ENCODE assay signal across 16 cellular contexts in the genomic region with DNA sequence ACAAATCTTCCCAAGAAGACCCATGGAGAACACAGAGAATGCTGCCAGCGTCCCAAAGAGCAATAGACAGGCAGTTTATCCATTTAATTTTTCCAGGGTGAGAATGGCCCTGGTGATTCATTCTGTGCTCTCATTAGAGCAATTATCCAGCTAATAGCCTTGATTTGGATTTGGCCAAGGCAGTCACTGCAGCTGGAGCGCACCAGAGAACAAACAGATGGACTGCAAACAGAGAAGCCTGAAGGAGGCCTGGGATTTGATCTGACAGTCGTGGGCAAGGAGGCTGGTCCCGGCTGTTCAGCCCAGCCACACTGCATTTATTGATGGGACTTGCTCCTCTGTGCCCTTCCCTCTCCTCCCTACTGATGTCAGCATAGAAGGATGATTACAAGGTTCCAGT.
DNase-seq lines count a peak whose midpoint lies in the region; ATAC-seq lines count a peak whose summit lies in the region.
"Had no signal": no experiment of that assay in that cellular context is flagged by ENCODE, and none has a peak within 500 bp of the region (broad histone marks: within the 10 kb centered on the region; RNA-seq: fewer than 3 reads in every experiment).

No MANE protein-coding gene starts in this region.

- ATAC-seq in sciatic nerve, result no peak
- no peak for ATAC-seq in stimulated activated naive B cell treated with anti-CD40 and anti-IgM and Interleukin-4, amounts not matched to agents 10 μg/mL and 1 μg/mL and 100 μg/mL, for 72 hours (replicated peaks)

- intact Hi-C loops in sciatic nerve (cut with DNase I), result no loop called here

- peaks cover 7 to 17% of the 10 kb centered on the region in 2 donors for H3K27me3 Mint-ChIP-seq in stimulated activated naive B cell treated with anti-CD40 and anti-IgM and Interleukin-4, amounts not matched to agents 10 μg/mL and 1 μg/mL and 100 μg/mL, for 72 hours

- H3K4me1 Mint-ChIP-seq in stimulated activated naive B cell treated with anti-CD40 and anti-IgM and Interleukin-4, amounts not matched to agents 10 μg/mL and 1 μg/mL and 100 μg/mL, for 72 hours, result peaks cover 0 to 2% of the 10 kb centered on the region in 2 donors
- H3K4me1 Mint-ChIP-seq: CD4-positive, CD25-positive, alpha-beta regulatory T cell; H9 had no signal

- H3K36me3 Mint-ChIP-seq in stimulated activated naive B cell treated with anti-CD40 and anti-IgM and Interleukin-4, amounts not matched to agents 10 μg/mL and 1 μg/mL and 100 μg/mL, for 72 hours, result peaks cover 9 to 10% of the 10 kb centered on the region in 2 donors

- no peak overlapping the region for H3K4me3 Mint-ChIP-seq in stimulated activated naive B cell treated with anti-CD40 and anti-IgM and Interleukin-4, amounts not matched to agents 10 μg/mL and 1 μg/mL and 100 μg/mL, for 72 hours
- H3K4me3 Mint-ChIP-seq: CD4-positive, CD25-positive, alpha-beta regulatory T cell; H9 had no signal

- H3K9me3 Mint-ChIP-seq in stimulated activated naive B cell treated with anti-CD40 and anti-IgM and Interleukin-4, amounts not matched to agents 10 μg/mL and 1 μg/mL and 100 μg/mL, for 72 hours, result peaks cover 18 to 28% of the 10 kb centered on the region in 2 donors

- DNase-seq in NCI-H748 (lab: John Stamatoyannopoulos, UW; ENCODE audit: unreplicated experiment) (peak; percentile 48), NCI-H748 treated with DMSO at 0.1 percent for 48 hours (lab: John Stamatoyannopoulos, UW) (no peak), NCI-H1694 (lab: John Stamatoyannopoulos, UW) (peak; percentile 64), cerebellum (ENCODE audit: low spot score) (peak; percentile 27), sciatic nerve (ENCODE audit: low spot score) (no peak), globus pallidus (ENCODE audit: low spot score) (no peak)
- DNase-seq in stimulated activated naive B cell treated with anti-CD40 and anti-IgM and Interleukin-4, amounts not matched to agents 10 μg/mL and 1 μg/mL and 100 μg/mL, for 72 hours, result no peak
- DNase-seq: 8988T; AML-193; CD4-positive, CD25-positive, alpha-beta regulatory T cell; DMS153; DMS79 treated with DMSO at 0.1 percent for 48 hours; EL; GDM1; GOT3; H9 had no signal

- no peak overlapping the region for H3K27ac Mint-ChIP-seq in stimulated activated naive B cell treated with anti-CD40 and anti-IgM and Interleukin-4, amounts not matched to agents 10 μg/mL and 1 μg/mL and 100 μg/mL, for 72 hours
- H3K27ac Mint-ChIP-seq: CD4-positive, CD25-positive, alpha-beta regulatory T cell had no signal

Comparison
In these comparisons a context has a peak if more than half of its experiments do, and no peak if none do; other contexts are left out.
1. DNase-seq: peak in NCI-H748 (single experiment), NCI-H1694 (single experiment) and cerebellum (single experiment); none in NCI-H748 treated with DMSO at 0.1 percent for 48 hours (single experiment), sciatic nerve (single experiment), globus pallidus (single experiment) and stimulated activated naive B cell treated with anti-CD40 and anti-IgM and Interleukin-4, amounts not matched to agents 10 μg/mL and 1 μg/mL and 100 μg/mL, for 72 hours (single experiment).